9 cellular contexts compared by ENCODE assay signal in genomic region chr6:109978174-109979032, GRCh38. TPM values are rescaled to one million over a fixed set of nuclear protein-coding genes. Genes with fewer than 3 reads are reported as not detected.
DNase-seq lines count a peak whose midpoint lies in the region; ATAC-seq and TF ChIP-seq lines count a peak whose summit lies in the region.
"Had no signal": no experiment of that assay in that cellular context is flagged by ENCODE, and none has a peak within 500 bp of the region (broad histone marks: within the 10 kb centered on the region; RNA-seq: fewer than 3 reads in every experiment).

Gene GPR6, plus strand, starts transcription at chr6:109978311. Its CDS starts 802 bp downstream, at chr6:109979113.

- H3K27ac ChIP-seq in neural cell (ENCODE audit: low read length), result peak within 1 kb of the TSS; percentile 34

- ATAC-seq in HG03135 (IDR thresholded peaks at IDR 0.05; ENCODE audit: unreplicated experiment) (no peak), GM21737 (IDR thresholded peaks at IDR 0.05; ENCODE audit: unreplicated experiment) (no peak)

- H3F3A ChIP-seq in neural cell (ENCODE audit: insufficient read depth, low read length, poor library complexity, severe bottlenecking), result no peaks in the 10 kb centered on the region

- no peaks in the 10 kb centered on the region for H3K36me3 ChIP-seq in neural cell (ENCODE audit: insufficient read depth, low read length)

- TF ChIP-seq CTCF in fibroblast of the aortic adventitia (IDR thresholded peaks at IDR 0.05; ENCODE audit: insufficient read depth, low read length) (no peak), neural cell (IDR thresholded peaks at IDR 0.05; ENCODE audit: poor library complexity, severe bottlenecking) (no peak)

- no peak within 1 kb of the TSS for H2AFZ ChIP-seq in neural cell (ENCODE audit: low read depth, low read length)

- H3K4me3 ChIP-seq in fibroblast of the aortic adventitia (ENCODE audit: low read depth, low read length) (no peak within 1 kb of the TSS), neural cell (ENCODE audit: low read length) (peak within 1 kb of the TSS; percentile 74)

- DNase-seq in activated gamma-delta T cell treated with Interleukin-2 at 50 U/mL for 16 hours, result peak; percentile 32
- DNase-seq in activated gamma-delta T cell (lab: John Stamatoyannopoulos, UW), result no peak
- peak; percentile 53 for DNase-seq in NCI-H2196 (lab: John Stamatoyannopoulos, UW; ENCODE audit: unreplicated experiment)
- peak; percentile 21 for DNase-seq in activated CD8-positive, alpha-beta memory T cell treated with anti-CD3 and anti-CD28 coated beads, Interleukin-2, amount 50 U/mL, for 4 hours
- peak; percentile 35 for DNase-seq in fibroblast of the aortic adventitia (ENCODE audit: low read depth)

- H3K79me2 ChIP-seq in neural cell (replicated peaks; ENCODE audit: insufficient read depth, low read length), result no peaks in the 10 kb centered on the region

- no peaks in the 10 kb centered on the region for H4K20me1 ChIP-seq in neural cell (ENCODE audit: insufficient read depth)

- peaks cover 3% of the 10 kb centered on the region for H3K9me3 ChIP-seq in neural cell (ENCODE audit: low read length)

- TF ChIP-seq EP300 in neural cell (conservative IDR thresholded peaks at IDR 0.05; ENCODE audit: poor library complexity, severe bottlenecking), result peak; percentile 13

- peak; percentile 12 for TF ChIP-seq RAD21 in neural cell (conservative IDR thresholded peaks at IDR 0.05)

- peak within 1 kb of the TSS; percentile 61 for H3K9ac ChIP-seq in neural cell (ENCODE audit: low read length)

- peaks cover 77% of the 10 kb centered on the region for H3K27me3 ChIP-seq in neural cell (ENCODE audit: insufficient read depth, low read depth, low read length)

- H3K4me2 ChIP-seq in neural cell (ENCODE audit: low read length), result peak within 1 kb of the TSS; percentile 89

- no peaks in the 10 kb centered on the region for H3K9me2 ChIP-seq in neural cell (ENCODE audit: insufficient read depth, low read length)

TF ChIP-seq in neural cell, 6 proteins besides CTCF, POLR2A, EP300 and RAD21:
- TF ChIP-seq REST (IDR thresholded peaks at IDR 0.05; ENCODE audit: borderline replicate concordance) (peak; percentile 95), POLR2AphosphoS5 (IDR thresholded peaks at IDR 0.05) (peak; percentile 51), MXI1 (conservative IDR thresholded peaks at IDR 0.05; ENCODE audit: poor library complexity, severe bottlenecking) (no peak), SMC3 (conservative IDR thresholded peaks at IDR 0.05; ENCODE audit: poor library complexity) (peak; percentile 10), EZH2 (IDR thresholded peaks at IDR 0.05; ENCODE audit: borderline replicate concordance, insufficient read depth, low read length, poor library complexity, severe bottlenecking) (no peak)

RNA-seq across cellular contexts. Expression of gene GPR6, which starts in this region (rescaled TPM):
- not detected in 2 replicates for total RNA-seq in fibroblast of the aortic adventitia (ENCODE audit: low replicate concordance)
- polyA plus RNA-seq in neural cell, result 1.4 and 7.3 TPM in 2 replicates
- polyA minus RNA-seq in neural cell, result 3.0 and 3.7 TPM in 2 replicates
- polyA plus RNA-seq: BJ had no signal

Comparison
In these comparisons a context has a peak if more than half of its experiments do, and no peak if none do; other contexts are left out.
1. Peak in DNase-seq in fibroblast of the aortic adventitia; RNA of the gene not detected or under 1 TPM.